ENCODE assay signal across 17 cellular contexts in genomic region chr3:152785051-152785450, GRCh38.
"Had no signal": no experiment of that assay in that cellular context is flagged by ENCODE, and none has a peak within 500 bp of the region (broad histone marks: within the 10 kb centered on the region; RNA-seq: fewer than 3 reads in every experiment).

No MANE protein-coding gene starts in this region.

- ATAC-seq: activated CD4-positive, alpha-beta T cell treated with anti-CD3 and anti-CD28 coated beads for 36 hours; WTC11 had no signal

- DNase-seq: activated CD4-positive, alpha-beta T cell treated with anti-CD3 and anti-CD28 coated beads for 36 hours; activated CD4-positive, alpha-beta T cell treated with anti-CD3 and anti-CD28 coated beads, Interleukin-2, amount 50 U/mL, for 48 hours; activated naive CD4-positive, alpha-beta T cell; activated naive CD8-positive, alpha-beta T cell treated with anti-CD3 and anti-CD28 coated beads for 36 hours; amniotic stem cell; effector memory CD4-positive, alpha-beta T cell; esophagus squamous epithelium; immature natural killer cell; kidney glomerular epithelial cell; left ventricle myocardium inferior; mammary epithelial cell; midbrain; nephron progenitor cell; stimulated activated CD4-positive, alpha-beta T cell treated with anti-CD3 and anti-CD28 coated beads, Interleukin-2, amount 100 ng/mL, for 24 hours; stimulated activated naive CD4-positive, alpha-beta T cell treated with Interleukin-2 at 50 U/mL for 16 hours; tibial artery had no signal
